In genomic region chr3:67419779-67420178, GRCh38 we compare ENCODE assay signal across 27 cellular contexts.
"Had no signal": no experiment of that assay in that cellular context is flagged by ENCODE, and none has a peak within 500 bp of the region (broad histone marks: within the 10 kb centered on the region; RNA-seq: fewer than 3 reads in every experiment).

No MANE protein-coding gene starts in this region.

- DNase-seq: stimulated activated CD4-positive, alpha-beta T cell treated with anti-CD3 and anti-CD28 coated beads, Interleukin-2, amount 100 ng/mL, for 48 hours; stimulated activated CD4-positive, alpha-beta T cell treated with anti-CD3 and anti-CD28 coated beads, Interleukin-4, amount 100 ng/mL, for 1 hour; stimulated activated CD4-positive, alpha-beta T cell treated with anti-CD3 and anti-CD28 coated beads, Interleukin-4, amount 100 ng/mL, for 24 hours; stimulated activated CD4-positive, alpha-beta T cell treated with anti-CD3 and anti-CD28 coated beads, Interleukin-4, amount 100 ng/mL, for 4 hours; stimulated activated CD8-positive, alpha-beta memory T cell treated with anti-CD3 and anti-CD28 coated beads, Interleukin-4, amount 100 ng/mL, for 48 hours; stimulated activated naive B cell treated with anti-CD40 and anti-IgM and Interleukin-4, amounts not matched to agents 10 μg/mL and 1 μg/mL and 100 μg/mL, for 72 hours; stimulated activated naive CD4-positive, alpha-beta T cell; stimulated activated naive CD4-positive, alpha-beta T cell treated with Interleukin-2 at 50 U/mL for 16 hours; stimulated activated naive CD8-positive, alpha-beta T cell treated with anti-CD3 and anti-CD28 coated beads, Interleukin-15, amount 100 ng/mL, for 72 hours; stimulated activated naive CD8-positive, alpha-beta T cell treated with anti-CD3 and anti-CD28 coated beads, Interleukin-15, Interleukin-2, amounts not matched to agents 100 U/mL and 50 U/mL, for 24 hours; stomach; substantia nigra; testis; thyroid gland; tibial artery; transverse colon; trophoblast cell; upper lobe of left lung; upper lobe of right lung; uterus had no signal

- ATAC-seq: stimulated activated effector memory CD8-positive, alpha-beta T cell treated with anti-CD3 and anti-CD28 coated beads, Interleukin-12 subunit alpha, Interleukin-12 subunit beta, amount 100 ng/mL, for 72 hours; stimulated activated memory B cell treated with anti-CD40 and anti-IgM and Interleukin-4, amounts not matched to agents 10 μg/mL and 1 μg/mL and 100 μg/mL, for 72 hours; stimulated activated naive B cell treated with anti-CD40 and anti-IgM and Interleukin-4, amounts not matched to agents 10 μg/mL and 1 μg/mL and 100 μg/mL, for 72 hours; stimulated activated naive CD8-positive, alpha-beta T cell treated with anti-CD3 and anti-CD28 coated beads, Interleukin-15, amount 100 ng/mL, for 72 hours; stimulated activated naive CD8-positive, alpha-beta T cell treated with anti-CD3 and anti-CD28 coated beads, Interleukin-15, Interleukin-2, amounts not matched to agents 100 U/mL and 50 U/mL, for 24 hours; upper lobe of right lung had no signal

- H3K4me1 ChIP-seq: suprapubic skin, testis, thyroid gland, tibial artery, tibial nerve, transverse colon, upper lobe of left lung, upper lobe of right lung, uterus, vagina had no signal

- FAIRE-seq: urothelium cell line had no signal

- H3K9me3 ChIP-seq: testis, thyroid gland, upper lobe of right lung had no signal

- H3K27me3 ChIP-seq: stomach, suprapubic skin, testis, thyroid gland, tibial artery, tibial nerve, transverse colon, upper lobe of left lung, upper lobe of right lung, uterus, vagina had no signal

- H3K4me3 ChIP-seq: stomach, suprapubic skin, testis, thoracic aorta, thyroid gland, tibial artery, tibial nerve, transverse colon, upper lobe of left lung, upper lobe of right lung, uterus, vagina had no signal

- H3K27ac ChIP-seq: stomach, suprapubic skin, testis, thoracic aorta, thyroid gland, tibial artery, tibial nerve, transverse colon, upper lobe of left lung, upper lobe of right lung, uterus, vagina had no signal

- H3K36me3 ChIP-seq: thyroid gland, transverse colon, upper lobe of left lung, upper lobe of right lung, uterus had no signal
